13 cellular contexts compared by ENCODE assay signal in the genomic region with DNA sequence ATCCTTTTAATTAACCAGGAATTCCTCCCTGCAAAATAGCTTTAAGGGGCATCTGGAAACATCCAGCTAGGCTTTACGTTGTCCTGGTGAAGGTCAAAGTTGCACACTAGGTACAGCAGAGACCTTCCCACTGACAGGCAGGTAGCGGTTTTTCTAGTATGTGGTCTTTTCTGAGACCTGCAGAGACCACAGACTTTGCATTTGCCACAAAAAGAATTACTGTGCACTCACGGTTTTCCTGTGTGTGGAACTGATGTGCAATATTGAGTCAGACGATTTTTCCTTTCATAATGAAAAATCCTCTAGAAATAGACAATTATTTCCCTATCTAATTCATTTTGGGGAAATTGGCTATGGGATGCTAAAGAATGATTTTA.
DNase-seq lines count a peak whose midpoint lies in the region; ATAC-seq and TF ChIP-seq lines count a peak whose summit lies in the region.
"Had no signal": no experiment of that assay in that cellular context is flagged by ENCODE, and none has a peak within 500 bp of the region (broad histone marks: within the 10 kb centered on the region; RNA-seq: fewer than 3 reads in every experiment).

No MANE protein-coding gene starts in this region.

- no peak for TF ChIP-seq CTCF in GM20000 (IDR thresholded peaks at IDR 0.05; ENCODE audit: extremely low read depth, missing control alignments)

- intact Hi-C loops in left cardiac atrium (cut with DNase I), result no loop called here

- DNase-seq in GM20000 (ENCODE audit: low spot score), result peak; percentile 6
- no peak for DNase-seq in iPS-NIHi11 (ENCODE audit: low spot score)
- no peak for DNase-seq in SW 1271 (lab: John Stamatoyannopoulos, UW)
- no peak for DNase-seq in NCI-H226
- no peak for DNase-seq in left cardiac atrium
- DNase-seq: activated naive CD8-positive, alpha-beta T cell treated with anti-CD3 and anti-CD28 coated beads, Interleukin-2, amount 10 ng/mL, durations not matched to agents 7 days and 5 days; colonic mucosa; kidney; small intestine had no signal

- ATAC-seq in GM18517 (IDR thresholded peaks at IDR 0.05; ENCODE audit: unreplicated experiment) (peak; percentile 92), HG02938 (IDR thresholded peaks at IDR 0.05; ENCODE audit: unreplicated experiment) (peak; percentile 98), HG03558 (IDR thresholded peaks at IDR 0.05; ENCODE audit: extremely low read depth, unreplicated experiment) (peak; percentile 90), left cardiac atrium (no peak)
- ATAC-seq: natural killer cell treated with Interleukin-12 subunit alpha and Interleukin-12 subunit beta and Interleukin-15 and Interleukin-18, amount 100 ng/mL, for 72 hours had no signal

Comparison
In these comparisons a context has a peak if more than half of its experiments do, and no peak if none do; other contexts are left out.
1. ATAC-seq: peak in GM18517 (single experiment), HG02938 (single experiment) and HG03558 (single experiment); none in left cardiac atrium (0 of 2).